In the genomic region with DNA sequence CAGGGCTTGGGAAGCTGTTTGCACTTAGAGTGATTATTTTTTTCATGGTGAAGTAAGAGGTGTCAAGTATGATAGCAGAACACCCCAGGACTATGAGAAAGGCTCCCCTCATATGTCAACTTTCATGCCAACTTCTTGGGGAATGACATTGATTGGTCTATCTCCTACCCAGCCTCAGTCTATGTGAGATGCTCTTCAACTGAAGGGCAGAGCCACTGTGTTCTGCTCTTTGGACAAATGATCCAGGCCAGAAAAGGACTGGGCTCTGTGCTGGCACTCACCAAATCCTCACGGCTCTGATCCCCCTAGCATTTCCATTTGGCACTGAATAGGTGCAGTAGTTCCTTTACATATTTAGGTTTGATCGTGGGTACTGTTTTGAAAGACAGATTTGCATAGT, we compare ENCODE assay signal across 18 cellular contexts.
DNase-seq lines count a peak whose midpoint lies in the region; ATAC-seq, FAIRE-seq and TF ChIP-seq lines count a peak whose summit lies in the region.
"Had no signal": no experiment of that assay in that cellular context is flagged by ENCODE, and none has a peak within 500 bp of the region (broad histone marks: within the 10 kb centered on the region; RNA-seq: fewer than 3 reads in every experiment).

No MANE protein-coding gene starts in this region.

- H2AFZ ChIP-seq in HepG2 (ENCODE audit: low read length) = no peak overlapping the region
- H2AFZ ChIP-seq: GM23248 had no signal

- TF ChIP-seq CTCF in right lobe of liver (IDR thresholded peaks at IDR 0.05) (no peak), HepG2 (CRISPR knock-in tag; IDR thresholded peaks at IDR 0.05) (no peak), Peyer's patch (IDR thresholded peaks at IDR 0.05) (no peak)

- TF ChIP-seq RAD21 in HepG2 (CRISPR knock-in tag; IDR thresholded peaks at IDR 0.05) = no peak

- DNase-seq in right lobe of liver (no peak), HepG2 (ENCODE audit: low spot score) (no peak), left ventricle myocardium superior (no peak), Peyer's patch (no peak)
- DNase-seq in natural killer cell treated with Interleukin-12 subunit alpha and Interleukin-12 subunit beta and Interleukin-15 and Interleukin-18, amount 100 ng/mL, for 72 hours (ENCODE audit: low spot score) = no peak
- DNase-seq: ACHN; BE2C; C1 segment of cervical spinal cord; Caco-2; CD4-positive, alpha-beta T cell; GDM1 had no signal

- BruUV-seq in HepG2 (replicated peaks; lab: Mats Ljungman, UMichigan) = no TSS peak

- H3K4me1 ChIP-seq in right lobe of liver (peaks cover 0 to 28% (median 13%) of the 10 kb centered on the region in 4 donors), HepG2 (ENCODE audit: insufficient read depth, low read length) (peaks cover 15% of the 10 kb centered on the region), skeletal muscle tissue (ENCODE audit: control insufficient read depth in 3 of 3, insufficient read depth in 3 of 3, low read length in 3 of 3) (peaks cover 9 to 20% (median 14%) of the 10 kb centered on the region in 3 donors), Peyer's patch (no peaks in the 10 kb centered on the region)
- H3K4me1 ChIP-seq: BE2C, Caco-2, HAP-1 had no signal

- H3K79me2 ChIP-seq in HepG2 (ENCODE audit: insufficient read depth, low read length) = no peaks in the 10 kb centered on the region

- H4K20me1 ChIP-seq in HepG2 (ENCODE audit: insufficient read depth, low read length) = no peaks in the 10 kb centered on the region

- no peaks in the 10 kb centered on the region for H3K27me3 ChIP-seq in right lobe of liver
- no peaks in the 10 kb centered on the region for H3K27me3 ChIP-seq in HepG2 (ENCODE audit: control insufficient read depth in 1 of 2, insufficient read depth in 2 of 2, low read length in 2 of 2)
- H3K27me3 ChIP-seq in skeletal muscle tissue (ENCODE audit: control insufficient read depth in 3 of 3, insufficient read depth in 3 of 3, low read length in 3 of 3) = no peaks in the 10 kb centered on the region
- no peaks in the 10 kb centered on the region for H3K27me3 ChIP-seq in Peyer's patch
- H3K27me3 ChIP-seq: BE2C had no signal

- in situ Hi-C loops in HepG2 (cut with HindIII; ENCODE audit: extremely low pct_ligation_motif_present, low pct_unique_long_range_greater_than_20kb) = no loop called here

- H3K9ac ChIP-seq in HepG2 (ENCODE audit: insufficient read depth, low read depth, low read length) (no peak overlapping the region), skeletal muscle tissue (ENCODE audit: low read depth in 1 of 3, low read length in 3 of 3) (peak overlapping the region in 1 of 3 donors; percentile 54)
- H3K9ac ChIP-seq: GM23248 had no signal

- POLR2A ChIA-PET in HepG2 (lab: Yijun Ruan, JAX) = no interaction called here

- H3K4me1 Mint-ChIP-seq in natural killer cell treated with Interleukin-12 subunit alpha and Interleukin-12 subunit beta and Interleukin-15 and Interleukin-18, amount 100 ng/mL, for 72 hours (ENCODE audit: low read depth in 2 of 2) = no peaks in the 10 kb centered on the region

- no peaks in the 10 kb centered on the region for H3K36me3 Mint-ChIP-seq in natural killer cell treated with Interleukin-12 subunit alpha and Interleukin-12 subunit beta and Interleukin-15 and Interleukin-18, amount 100 ng/mL, for 72 hours

- ATAC-seq in right lobe of liver = peak; percentile 2 to 44 (median 18)
- ATAC-seq in HepG2 = no peak
- ATAC-seq in left ventricle myocardium superior = peak; percentile 61
- no peak for ATAC-seq in natural killer cell treated with Interleukin-12 subunit alpha and Interleukin-12 subunit beta and Interleukin-15 and Interleukin-18, amount 100 ng/mL, for 72 hours

- H3K27ac Mint-ChIP-seq in natural killer cell treated with Interleukin-12 subunit alpha and Interleukin-12 subunit beta and Interleukin-15 and Interleukin-18, amount 100 ng/mL, for 72 hours = no peak overlapping the region
- H3K27ac Mint-ChIP-seq: CD4-positive, alpha-beta T cell had no signal

- no peak overlapping the region for H3K4me2 ChIP-seq in HepG2 (ENCODE audit: low read depth, low read length)

- CTCF ChIA-PET in HepG2 (lab: Yijun Ruan, JAX; ENCODE audit: low intra/inter-chr PET ratio, low total read pairs) = no interaction called here

- H3K4me3 Mint-ChIP-seq in natural killer cell treated with Interleukin-12 subunit alpha and Interleukin-12 subunit beta and Interleukin-15 and Interleukin-18, amount 100 ng/mL, for 72 hours = no peak overlapping the region
- H3K4me3 Mint-ChIP-seq: CD4-positive, alpha-beta T cell had no signal

- intact Hi-C loops in right lobe of liver (cut with DNase I) (no loop called here), HepG2 (cut with micrococcal nuclease; ENCODE audit: unreplicated experiment) (no loop called here), left ventricle myocardium superior (cut with micrococcal nuclease) (no loop called here)

- H3K9me3 ChIP-seq in right lobe of liver (no peaks in the 10 kb centered on the region), HepG2 (ENCODE audit: low read length) (no peaks in the 10 kb centered on the region), skeletal muscle tissue (ENCODE audit: control insufficient read depth in 3 of 3, low read length in 3 of 3) (no peaks in the 10 kb centered on the region), Peyer's patch (no peaks in the 10 kb centered on the region)
- H3K9me3 ChIP-seq: BE2C, Caco-2, HAP-1 had no signal

- WGBS in right lobe of liver (ENCODE audit: insufficient coverage, low coverage, low lambda C conversion rate, missing lambda C conversion rate) = 14% methylated on average over 2 of the region's 2 CpGs
- WGBS in HepG2 (ENCODE audit: low lambda C conversion rate) = 0% methylated on average over 2 of the region's 2 CpGs

- TF ChIP-seq POLR2A in right lobe of liver (IDR thresholded peaks at IDR 0.05) = no peak
- no peak for TF ChIP-seq POLR2A in HepG2 (IDR thresholded peaks at IDR 0.05; ENCODE audit: insufficient read depth in 1 of 2, low read depth in 2 of 2, low read length in 2 of 2)
- no peak for TF ChIP-seq POLR2A in Peyer's patch (IDR thresholded peaks at IDR 0.05)

- peaks cover 5 to 12% of the 10 kb centered on the region in 2 donors for H3K27me3 Mint-ChIP-seq in natural killer cell treated with Interleukin-12 subunit alpha and Interleukin-12 subunit beta and Interleukin-15 and Interleukin-18, amount 100 ng/mL, for 72 hours

- peak overlapping the region in 1 of 3 donors; percentile 18 for H3K27ac ChIP-seq in right lobe of liver
- no peak overlapping the region for H3K27ac ChIP-seq in HepG2 (ENCODE audit: extremely low read length, insufficient read depth, low read length)
- peak overlapping the region; percentile 51 for H3K27ac ChIP-seq in skeletal muscle tissue (ENCODE audit: low read depth, low read length)
- no peak overlapping the region for H3K27ac ChIP-seq in Peyer's patch
- H3K27ac ChIP-seq: GM23248 had no signal

- no peak for FAIRE-seq in HepG2 (lab: Jason Lieb, UNC)
- FAIRE-seq: A204.1, D721Med, GM12892, GM18507 had no signal

- H3K36me3 ChIP-seq in right lobe of liver (no peaks in the 10 kb centered on the region), HepG2 (replicated peaks in 1 of 2; ENCODE audit: control insufficient read depth in 1 of 2, insufficient read depth in 2 of 2, low read length in 2 of 2) (no peaks in the 10 kb centered on the region), skeletal muscle tissue (ENCODE audit: control insufficient read depth in 3 of 3, insufficient read depth in 3 of 3, low read length in 3 of 3) (no peaks in the 10 kb centered on the region), Peyer's patch (no peaks in the 10 kb centered on the region)
- H3K36me3 ChIP-seq: BE2C, HAP-1 had no signal

- TF ChIP-seq EP300 in HepG2 (IDR thresholded peaks at IDR 0.05; ENCODE audit: low read depth in 2 of 2, low read length in 2 of 2) (no peak), HepG2 (CRISPR knock-in tag; IDR thresholded peaks at IDR 0.05; ENCODE audit: borderline replicate concordance) (no peak)

- H3K9me3 Mint-ChIP-seq in natural killer cell treated with Interleukin-12 subunit alpha and Interleukin-12 subunit beta and Interleukin-15 and Interleukin-18, amount 100 ng/mL, for 72 hours = no peaks in the 10 kb centered on the region

- H3K4me3 ChIP-seq in right lobe of liver (no peak overlapping the region), HepG2 (replicated peaks in 1 of 3; ENCODE audit: insufficient read depth in 1 of 3, low read depth in 2 of 3, low read length in 3 of 3) (no peak overlapping the region), skeletal muscle tissue (ENCODE audit: low read length in 3 of 3) (peak overlapping the region; percentile 3 to 36 (median 5)), Peyer's patch (no peak overlapping the region)
- H3K4me3 ChIP-seq: GM23248, HAP-1 had no signal

TF ChIP-seq in HepG2, 621 proteins besides CTCF, POLR2A, EP300 and RAD21 (continues in another document):
- no peak for TF ChIP-seq HMGXB3 (CRISPR knock-in tag; IDR thresholded peaks at IDR 0.05; ENCODE audit: borderline replicate concordance)

Comparison
In these comparisons a context has a peak if more than half of its experiments do, and no peak if none do; other contexts are left out.
1. ATAC-seq: peak in right lobe of liver (4 of 4) and left ventricle myocardium superior (single experiment); none in HepG2 (single experiment) and natural killer cell treated with Interleukin-12 subunit alpha and Interleukin-12 subunit beta and Interleukin-15 and Interleukin-18, amount 100 ng/mL, for 72 hours (0 of 2).
2. H3K4me3 ChIP-seq: peak in skeletal muscle tissue (3 of 3); none in right lobe of liver (0 of 3), HepG2 (0 of 3) and Peyer's patch (0 of 4).